In genomic region chr7:99121496-99122021, GRCh38 we compare ENCODE assay signal across 16 cellular contexts. TPM values are rescaled to one million over a fixed set of nuclear protein-coding genes. Genes with fewer than 3 reads are reported as not detected.
DNase-seq lines count a peak whose midpoint lies in the region; TF ChIP-seq lines count a peak whose summit lies in the region.
"Had no signal": no experiment of that assay in that cellular context is flagged by ENCODE, and none has a peak within 500 bp of the region (broad histone marks: within the 10 kb centered on the region; RNA-seq: fewer than 3 reads in every experiment).

No MANE protein-coding gene starts in this region.

- intact Hi-C loops in transverse colon (cut with DNase I; ENCODE audit: low total_unique reads): no loop called here

- H3K27me3 ChIP-seq in fibroblast of lung (ENCODE audit: control insufficient read depth, insufficient read depth, low read length): no peaks in the 10 kb centered on the region
- H3K27me3 ChIP-seq in mucosa of rectum (ENCODE audit: control insufficient read depth in 2 of 2, insufficient read depth in 2 of 2, low read length in 2 of 2): no peaks in the 10 kb centered on the region
- H3K27me3 ChIP-seq in transverse colon: no peaks in the 10 kb centered on the region

- H3K4me2 ChIP-seq in fibroblast of lung (ENCODE audit: extremely low read depth, insufficient read depth, low read length): peak overlapping the region; percentile 69

- no peak for TF ChIP-seq EP300 in transverse colon (IDR thresholded peaks at IDR 0.05; ENCODE audit: low read depth)

- H3K36me3 ChIP-seq in fibroblast of lung (ENCODE audit: control insufficient read depth, insufficient read depth, low read length) (no peaks in the 10 kb centered on the region), mucosa of rectum (ENCODE audit: control insufficient read depth in 2 of 2, insufficient read depth in 2 of 2, low read length in 2 of 2) (no peaks in the 10 kb centered on the region), transverse colon (no peaks in the 10 kb centered on the region)

- no peak for TF ChIP-seq POLR2A in transverse colon (IDR thresholded peaks at IDR 0.05)

- peaks cover 17% of the 10 kb centered on the region for H3K4me1 ChIP-seq in fibroblast of lung (ENCODE audit: control insufficient read depth, extremely low read depth, insufficient read depth, low read length)
- H3K4me1 ChIP-seq in mucosa of rectum (ENCODE audit: control insufficient read depth in 2 of 2, insufficient read depth in 2 of 2, low read length in 2 of 2): peaks cover 15 to 30% of the 10 kb centered on the region in 2 donors
- peaks cover 6 to 73% (median 40%) of the 10 kb centered on the region in 4 donors for H3K4me1 ChIP-seq in transverse colon

- 72 to 74% methylated on average over 12 to 13 of the region's 13 CpGs for WGBS in transverse colon (ENCODE audit: low coverage in 1 of 2), 2 donors

- H3K9ac ChIP-seq in fibroblast of lung (ENCODE audit: insufficient read depth, low read length) (peak overlapping the region; percentile 41), mucosa of rectum (ENCODE audit: low read depth in 1 of 2, low read length in 2 of 2) (no peak overlapping the region)

- peak overlapping the region; percentile 2 for H3K4me3 ChIP-seq in WI38 (ENCODE audit: low read depth, low read length)
- peak overlapping the region in 3 of 4 experiments; percentile 1 to 23 (median 8) for H3K4me3 ChIP-seq in fibroblast of lung (replicated peaks in 1 of 4; ENCODE audit: control extremely low read depth in 1 of 4, insufficient read depth in 1 of 4, low read depth in 3 of 4, low read length in 4 of 4)
- H3K4me3 ChIP-seq in mucosa of rectum (ENCODE audit: low read length in 2 of 2): no peak overlapping the region
- no peak overlapping the region for H3K4me3 ChIP-seq in transverse colon

- H3K9me3 ChIP-seq in fibroblast of lung (ENCODE audit: control insufficient read depth, insufficient read depth, low read depth, low read length): no peaks in the 10 kb centered on the region
- H3K9me3 ChIP-seq in mucosa of rectum (ENCODE audit: control insufficient read depth in 2 of 2, low read length in 2 of 2): no peaks in the 10 kb centered on the region
- no peaks in the 10 kb centered on the region for H3K9me3 ChIP-seq in transverse colon

- TF ChIP-seq CTCF in WI38 (IDR thresholded peaks at IDR 0.05; ENCODE audit: low read depth, low read length) (no peak), fibroblast of lung (conservative IDR thresholded peaks at IDR 0.05 in 1 of 2, IDR thresholded peaks at IDR 0.05 in 1 of 2; ENCODE audit: low read depth in 1 of 2, low read length in 2 of 2) (no peak), transverse colon (IDR thresholded peaks at IDR 0.05) (no peak)

- in situ Hi-C loops in transverse colon (cut with MboI; ENCODE audit: low pct_ligation_motif_present in 1 of 4, low pct_unique_long_range_greater_than_20kb in 1 of 4, low sequenced_read_pairs in 3 of 4): no loop called here

- H4K20me1 ChIP-seq in fibroblast of lung (ENCODE audit: control insufficient read depth, extremely low read depth, insufficient read depth, low read length): no peaks in the 10 kb centered on the region

- peaks cover 80% of the 10 kb centered on the region for H3K79me2 ChIP-seq in fibroblast of lung (ENCODE audit: control insufficient read depth, insufficient read depth, low read length)

- DNase-seq in fibroblast of lung (ENCODE audit: low read depth in 2 of 2): peak; percentile 43 to 55
- no peak for DNase-seq in transverse colon
- DNase-seq in epidermal melanocyte (ENCODE audit: insufficient read length, low spot score): no peak
- no peak for DNase-seq in superior temporal gyrus (ENCODE audit: extremely low spot score)
- DNase-seq in activated CD8-positive, alpha-beta memory T cell treated with anti-CD3 and anti-CD28 coated beads, Interleukin-2, amount 50 U/mL, for 4 hours: no peak
- DNase-seq in stimulated activated CD4-positive, alpha-beta T cell treated with anti-CD3 and anti-CD28 coated beads, Interleukin-4, amount 100 ng/mL, for 4 hours: no peak
- DNase-seq: activated CD4-positive, alpha-beta T cell treated with anti-CD3 and anti-CD28 coated beads, Interleukin-2, amount 50 U/mL, for 4 hours; activated gamma-delta T cell; naive thymus-derived CD8-positive, alpha-beta T cell; NCI-H1930; NCI-H748 treated with DMSO at 0.1 percent for 48 hours; retina; SIG-M5; stimulated activated naive CD8-positive, alpha-beta T cell treated with anti-CD3 and anti-CD28 coated beads, Interleukin-15, amount 100 ng/mL, for 72 hours had no signal

- peak overlapping the region; percentile 75 for H3K27ac ChIP-seq in fibroblast of lung (ENCODE audit: insufficient read depth, low read length)
- H3K27ac ChIP-seq in mucosa of rectum (ENCODE audit: low read depth in 2 of 2, low read length in 2 of 2): peak overlapping the region; percentile 48 to 61
- H3K27ac ChIP-seq in transverse colon: peak overlapping the region; percentile 54 to 73 (median 60)

- no peak overlapping the region for H2AFZ ChIP-seq in fibroblast of lung (ENCODE audit: low read length)

RNA-seq across cellular contexts. Expression of gene SMURF1, which starts 22.3 kb away (rescaled TPM):
- 13.1 and 18.7 TPM in 2 replicates for total RNA-seq in fibroblast of lung
- 15.9 and 17.2 TPM in 2 replicates for polyA plus RNA-seq in fibroblast of lung
- 12.2 and 15.4 TPM in 2 replicates for polyA plus RNA-seq in fibroblast of lung (2012)
- polyA minus RNA-seq in fibroblast of lung (ENCODE audit: low replicate concordance): 15.4 and 17.3 TPM in 2 replicates
- total RNA-seq in transverse colon: 10 to 100 TPM; 25.3 to 47.5 (median 36.5) TPM

Comparison
In these comparisons a context has a peak if more than half of its experiments do, and no peak if none do; other contexts are left out.
1. H3K4me3 ChIP-seq: peak in WI38 (single experiment) and fibroblast of lung (3 of 4); none in mucosa of rectum (0 of 2) and transverse colon (0 of 4).
2. DNase-seq: peak in fibroblast of lung (2 of 2); none in transverse colon (single experiment), epidermal melanocyte (single experiment), superior temporal gyrus (single experiment), activated CD8-positive, alpha-beta memory T cell treated with anti-CD3 and anti-CD28 coated beads, Interleukin-2, amount 50 U/mL, for 4 hours (single experiment) and stimulated activated CD4-positive, alpha-beta T cell treated with anti-CD3 and anti-CD28 coated beads, Interleukin-4, amount 100 ng/mL, for 4 hours (0 of 2).
3. Peak in every context shown above with its lines, with median percentiles within 50 percentile points of each other: H3K27ac ChIP-seq.